14 cellular contexts compared by ENCODE assay signal in the genomic region with DNA sequence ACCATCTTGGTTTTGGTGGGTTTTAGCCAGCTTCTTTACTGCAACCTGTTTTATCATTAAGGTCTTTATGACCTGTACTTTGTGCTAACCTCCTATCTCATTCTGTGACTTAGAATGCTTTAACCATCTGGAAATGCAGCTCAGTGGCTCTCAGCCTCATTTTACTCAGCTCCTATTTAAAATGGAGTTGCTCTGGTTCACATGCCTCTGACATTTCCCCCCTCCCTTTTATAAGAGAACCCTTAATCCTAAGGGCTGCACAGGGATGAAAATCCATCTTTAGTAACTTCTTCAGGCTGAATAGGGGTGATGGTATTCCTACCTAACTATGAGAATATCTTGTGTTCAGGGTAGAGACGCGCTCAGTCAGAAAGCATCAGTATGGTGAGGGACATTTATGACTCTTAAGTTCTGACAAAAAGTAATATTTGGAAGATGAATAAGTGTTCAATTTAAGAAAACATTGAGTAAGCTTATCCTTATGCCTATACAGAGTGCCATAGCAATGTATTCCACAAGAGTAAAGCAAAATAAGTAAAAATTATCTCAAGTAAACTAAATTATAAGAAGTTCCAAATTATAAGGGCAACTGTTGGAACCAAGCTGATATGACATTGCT.
"Had no signal": no experiment of that assay in that cellular context is flagged by ENCODE, and none has a peak within 500 bp of the region (broad histone marks: within the 10 kb centered on the region; RNA-seq: fewer than 3 reads in every experiment).

No MANE protein-coding gene starts in this region.

- H3K4me3 Mint-ChIP-seq: natural killer cell treated with Interleukin-12 subunit alpha and Interleukin-12 subunit beta and Interleukin-15 and Interleukin-18, amount 100 ng/mL, for 72 hours had no signal

- H3K9me3 ChIP-seq: esophagus muscularis mucosa, prostate gland, transverse colon had no signal

- DNase-seq: aorta; dorsolateral prefrontal cortex; glutamatergic neuron; left colon; nucleus accumbens; spleen; stimulated activated CD4-positive, alpha-beta T cell treated with anti-CD3 and anti-CD28 coated beads, Interleukin-1b, Interleukin-23, amount 100 ng/mL, for 48 hours; stimulated activated naive CD4-positive, alpha-beta T cell; substantia nigra; transverse colon had no signal

- H3K27me3 ChIP-seq: dorsolateral prefrontal cortex, esophagus muscularis mucosa, spleen, transverse colon had no signal

- ATAC-seq: left colon; natural killer cell treated with Interleukin-12 subunit alpha and Interleukin-12 subunit beta and Interleukin-15 and Interleukin-18, amount 100 ng/mL, for 72 hours; sciatic nerve had no signal

- H3K4me1 ChIP-seq: prostate gland had no signal

- H3K4me3 ChIP-seq: dorsolateral prefrontal cortex, esophagus muscularis mucosa, prostate gland, spleen, transverse colon had no signal

- H3K27ac ChIP-seq: dorsolateral prefrontal cortex, prostate gland, spleen, transverse colon had no signal

- H3K27me3 Mint-ChIP-seq: natural killer cell treated with Interleukin-12 subunit alpha and Interleukin-12 subunit beta and Interleukin-15 and Interleukin-18, amount 100 ng/mL, for 72 hours had no signal

- H3K36me3 ChIP-seq: prostate gland had no signal
